1 cellular context compared by ENCODE assay signal in the genomic region with DNA sequence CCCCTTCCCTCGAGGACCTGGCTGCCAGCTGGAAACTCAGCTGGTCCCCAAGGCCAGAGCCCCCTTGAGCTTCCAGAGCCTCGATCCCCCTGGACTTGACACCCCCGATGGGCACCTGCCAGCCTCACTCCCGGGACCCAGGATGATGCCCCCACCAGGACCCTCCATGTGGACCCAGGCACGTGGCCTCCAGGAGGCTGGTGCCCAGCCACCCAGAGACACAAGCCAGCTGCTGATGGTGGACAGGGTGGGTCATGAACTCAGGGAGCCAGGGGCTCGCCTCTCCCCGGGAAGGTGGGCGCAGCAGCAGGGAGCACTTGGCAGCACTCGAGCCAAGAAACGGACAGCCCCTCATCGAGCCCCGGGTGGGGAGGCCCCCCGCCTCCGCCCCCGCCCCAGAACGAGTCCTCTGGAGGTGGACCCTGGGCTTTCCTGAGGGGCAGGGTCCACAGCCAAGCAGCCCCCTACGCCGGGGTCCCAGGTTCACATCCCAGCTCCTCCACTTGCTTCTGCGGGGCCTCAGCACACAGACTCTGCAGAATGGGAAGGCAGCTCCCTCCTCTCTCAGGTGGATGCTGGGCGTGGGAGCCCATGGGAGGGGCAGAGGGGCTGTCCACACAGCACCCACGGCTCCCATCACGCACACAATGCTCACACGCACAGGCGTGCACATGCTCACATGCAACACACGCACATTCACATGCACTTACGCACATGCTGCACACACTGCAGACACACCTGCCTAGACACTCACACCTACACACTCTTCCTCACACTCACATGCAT.
TF ChIP-seq lines count a peak whose summit lies in the region.

No MANE protein-coding gene starts in this region.

TF ChIP-seq in H1, 55 proteins besides CTCF, POLR2A, EP300 and RAD21:
- TF ChIP-seq POU5F1 (IDR thresholded peaks at IDR 0.05; ENCODE audit: low read depth, low read length) (no peak), NRF1 (IDR thresholded peaks at IDR 0.05; ENCODE audit: low read depth, low read length) (no peak), ZNF274 (IDR thresholded peaks at IDR 0.05; ENCODE audit: borderline replicate concordance, extremely low read depth, low read length) (no peak), TAF7 (optimal IDR thresholded peaks at IDR 0.05; ENCODE audit: borderline replicate concordance, low read depth, low read length) (no peak), TBP (IDR thresholded peaks at IDR 0.05; ENCODE audit: low read depth, low read length) (no peak), KDM5A (IDR thresholded peaks at IDR 0.05; ENCODE audit: low read length) (no peak), TAF1 (IDR thresholded peaks at IDR 0.05; ENCODE audit: low read depth, low read length) (no peak), RNF2 (IDR thresholded peaks at IDR 0.05; ENCODE audit: borderline replicate concordance, low read depth, low read length, missing control alignments, poor library complexity, severe bottlenecking) (no peak), PHF8 (conservative IDR thresholded peaks at IDR 0.05; ENCODE audit: low read depth, low read length) (no peak), CREB1 (IDR thresholded peaks at IDR 0.05) (no peak), KDM4A (IDR thresholded peaks at IDR 0.05; ENCODE audit: low read depth, low read length, severe bottlenecking) (no peak)
